Comparison of ENCODE assay signal across 12 cellular contexts in genomic region chr2:8566788-8567468, GRCh38.
A peak's percentile ranks its signal among the peaks of the same experiment; 100 is the strongest.
DNase-seq lines count a peak whose midpoint lies in the region; TF ChIP-seq lines count a peak whose summit lies in the region.
"Had no signal": no experiment of that assay in that cellular context is flagged by ENCODE, and none has a peak within 500 bp of the region (broad histone marks: within the 10 kb centered on the region; RNA-seq: fewer than 3 reads in every experiment).

No MANE protein-coding gene starts in this region.

- H3K4me1 ChIP-seq in hepatocyte (ENCODE audit: insufficient read depth) = no peaks in the 10 kb centered on the region

- TF ChIP-seq CTCF in hepatocyte (IDR thresholded peaks at IDR 0.05; ENCODE audit: poor library complexity) (no peak), glutamatergic neuron (IDR thresholded peaks at IDR 0.05; ENCODE audit: partially characterized antibody, unreplicated experiment) (no peak)

- H3K27me3 Mint-ChIP-seq in glutamatergic neuron (ENCODE audit: unreplicated experiment) = peaks cover 4% of the 10 kb centered on the region

- H3K27ac ChIP-seq in hepatocyte = peak overlapping the region; percentile 2

- H2AFZ ChIP-seq in hepatocyte = no peak overlapping the region

- H3K27me3 ChIP-seq in hepatocyte = no peaks in the 10 kb centered on the region

- no peaks in the 10 kb centered on the region for H3K79me2 ChIP-seq in hepatocyte

- no peaks in the 10 kb centered on the region for H4K20me1 ChIP-seq in hepatocyte (ENCODE audit: insufficient read depth, poor library complexity, severe bottlenecking)

- H3K4me2 ChIP-seq in hepatocyte = no peak overlapping the region

- H3K4me3 Mint-ChIP-seq in glutamatergic neuron (ENCODE audit: unreplicated experiment) = no peak overlapping the region

- peaks cover 8% of the 10 kb centered on the region for H3K36me3 Mint-ChIP-seq in glutamatergic neuron (ENCODE audit: unreplicated experiment)

- H3K36me3 ChIP-seq in hepatocyte (replicated peaks; ENCODE audit: insufficient read depth, low read depth) = no peaks in the 10 kb centered on the region

- H3K9me2 ChIP-seq in hepatocyte (replicated peaks; ENCODE audit: insufficient read depth) = no peaks in the 10 kb centered on the region

- peaks cover 2% of the 10 kb centered on the region for H3K4me1 Mint-ChIP-seq in glutamatergic neuron (ENCODE audit: low read depth, unreplicated experiment)

- no peaks in the 10 kb centered on the region for H3K9me3 ChIP-seq in hepatocyte (ENCODE audit: low read depth)

- 77% methylated on average over 13 of the region's 13 CpGs for WGBS in hepatocyte (ENCODE audit: low lambda C conversion rate, missing lambda C conversion rate)

- H3K27ac Mint-ChIP-seq in glutamatergic neuron (ENCODE audit: unreplicated experiment) = no peak overlapping the region

- no peak overlapping the region for H3K4me3 ChIP-seq in hepatocyte

- DNase-seq in COR-L47 (lab: John Stamatoyannopoulos, UW) (peak; percentile 89), NCI-H146 treated with DMSO at 0.1 percent for 48 hours (lab: John Stamatoyannopoulos, UW; ENCODE audit: unreplicated experiment) (peak; percentile 88), NCI-H748 treated with DMSO at 0.1 percent for 48 hours (lab: John Stamatoyannopoulos, UW) (peak; percentile 93), hepatocyte (ENCODE audit: low spot score) (no peak), glutamatergic neuron (no peak), dermis blood vessel endothelial cell (no peak), GOT3 (lab: John Stamatoyannopoulos, UW) (no peak), amniotic stem cell (lab: John Stamatoyannopoulos, UW) (no peak)
- DNase-seq: activated CD4-positive, alpha-beta T cell treated with anti-CD3 and anti-CD28 coated beads, Interleukin-2, amount 50 U/mL, for 48 hours; activated effector memory CD4-positive, alpha-beta T cell treated with Interleukin-2 at 50 U/mL for 16 hours; Calu3; RPMI8226 had no signal

- no peaks in the 10 kb centered on the region for H3K9me3 Mint-ChIP-seq in glutamatergic neuron (ENCODE audit: unreplicated experiment)

Comparison
In these comparisons a context has a peak if more than half of its experiments do, and no peak if none do; other contexts are left out.
1. DNase-seq: peak in COR-L47 (single experiment), NCI-H146 treated with DMSO at 0.1 percent for 48 hours (single experiment) and NCI-H748 treated with DMSO at 0.1 percent for 48 hours (single experiment); none in hepatocyte (single experiment), glutamatergic neuron (single experiment), dermis blood vessel endothelial cell (single experiment), GOT3 (single experiment) and amniotic stem cell (single experiment).